ENCODE assay signal across 21 cellular contexts in the genomic region with DNA sequence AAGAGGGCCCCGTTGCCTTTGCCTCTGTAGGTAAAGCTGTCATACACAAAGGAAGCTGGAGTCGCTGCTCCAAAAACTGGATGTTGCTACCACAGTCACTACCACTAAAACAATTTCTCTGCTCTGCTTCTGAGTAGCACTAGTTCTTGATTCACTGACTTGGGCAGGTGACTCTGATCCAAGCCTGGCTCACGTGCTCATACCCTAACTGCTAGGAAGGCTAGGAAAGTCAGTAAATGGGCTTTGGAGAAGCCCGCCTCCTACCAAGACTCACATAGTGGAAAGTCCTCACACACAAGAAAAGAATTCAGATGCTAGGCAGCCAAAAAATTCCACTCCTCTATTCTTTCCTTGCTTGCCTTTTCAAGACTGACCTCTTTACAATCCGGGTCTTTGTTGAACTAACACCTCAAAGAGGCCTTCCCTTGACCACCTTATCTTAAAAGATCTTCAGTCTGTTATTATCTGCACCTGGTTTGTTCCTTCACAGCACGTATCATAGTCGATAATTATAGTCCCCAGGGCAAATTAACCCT. TPM values are rescaled to one million over a fixed set of nuclear protein-coding genes. Genes with fewer than 3 reads are reported as not detected.
DNase-seq lines count a peak whose midpoint lies in the region; ATAC-seq and TF ChIP-seq lines count a peak whose summit lies in the region.
"Had no signal": no experiment of that assay in that cellular context is flagged by ENCODE, and none has a peak within 500 bp of the region (broad histone marks: within the 10 kb centered on the region; RNA-seq: fewer than 3 reads in every experiment).

No MANE protein-coding gene starts in this region.

- H3K9ac ChIP-seq in endodermal cell (ENCODE audit: extremely low read depth, low read length, poor library complexity, severe bottlenecking) (no peak overlapping the region), trophoblast cell (ENCODE audit: low read length) (no peak overlapping the region)
- H3K9ac ChIP-seq: BLaER1 treated with 17β-estradiol and CSF1 and Interleukin-3, amounts not matched to agents 10 nM and 100 nM had no signal

- H3K36me3 ChIP-seq in endodermal cell (ENCODE audit: control insufficient read depth, insufficient read depth, low read length) = no peaks in the 10 kb centered on the region
- no peaks in the 10 kb centered on the region for H3K36me3 ChIP-seq in trophoblast cell (ENCODE audit: control insufficient read depth in 1 of 2, insufficient read depth in 2 of 2, low read length in 2 of 2)
- H3K36me3 ChIP-seq: BLaER1 treated with 17β-estradiol and CSF1 and Interleukin-3, amounts not matched to agents 10 nM and 100 nM had no signal

- H3K23ac ChIP-seq in trophoblast cell (ENCODE audit: low read length) = no peak overlapping the region

- no peak overlapping the region for H3K4me3 Mint-ChIP-seq in endodermal cell
- H3K4me3 Mint-ChIP-seq: CD8-positive, alpha-beta T cell; T-helper 1 cell treated with Interleukin-12 subunit alpha and Interleukin-12 subunit beta and Interleukin-4 antibody, amounts not matched to agents 30 μg/mL and 1 μg/mL, for 36 hours had no signal

- no peaks in the 10 kb centered on the region for H3K79me2 ChIP-seq in trophoblast cell (ENCODE audit: control insufficient read depth, insufficient read depth, low read length, poor library complexity)

- no peak overlapping the region for H3K27ac Mint-ChIP-seq in endodermal cell
- H3K27ac Mint-ChIP-seq: CD8-positive, alpha-beta T cell; T-helper 1 cell treated with Interleukin-12 subunit alpha and Interleukin-12 subunit beta and Interleukin-4 antibody, amounts not matched to agents 30 μg/mL and 1 μg/mL, for 36 hours had no signal

- 88 to 96% methylated on average over 3 to 7 of the region's 7 CpGs for WGBS in endodermal cell (ENCODE audit: insufficient coverage in 1 of 2, insufficient read length in 1 of 2), 2 experiments
- WGBS in trophoblast cell (ENCODE audit: extremely low coverage, insufficient coverage, insufficient read length) = no CpG with 5 or more reads among the region's 7 CpGs

- DNase-seq in ELF-1 (ENCODE audit: low read depth, low spot score) (peak; percentile 52), NCI-H2227 (lab: John Stamatoyannopoulos, UW; ENCODE audit: unreplicated experiment) (peak; percentile 77), endodermal cell (peak; percentile 51), trophoblast cell (peak; percentile 63 to 77), EL (no peak), GOT3 (lab: John Stamatoyannopoulos, UW) (no peak)
- DNase-seq: ACHN; CD8-positive, alpha-beta T cell; DMS53; MM.1S; NCI-H1048; NCI-H1417 treated with DMSO at 0.1 percent for 48 hours; NCI-H2029; NCI-H524 treated with DMSO at 0.1 percent for 48 hours; OCI-M1 had no signal

- H3K4me3 ChIP-seq in endodermal cell (ENCODE audit: low read length) = no peak overlapping the region
- no peak overlapping the region for H3K4me3 ChIP-seq in trophoblast cell (ENCODE audit: low read depth, low read length)
- H3K4me3 ChIP-seq: BLaER1 treated with 17β-estradiol and CSF1 and Interleukin-3, amounts not matched to agents 10 nM and 100 nM; GM12878 had no signal

- H4K91ac ChIP-seq in trophoblast cell (ENCODE audit: low read depth, low read length) = no peak overlapping the region

- H4K8ac ChIP-seq in trophoblast cell (ENCODE audit: low read depth, low read length) = no peak overlapping the region

- no peaks in the 10 kb centered on the region for H3K27me3 ChIP-seq in endodermal cell (ENCODE audit: control insufficient read depth, insufficient read depth, low read length, poor library complexity, severe bottlenecking)
- H3K27me3 ChIP-seq in trophoblast cell (ENCODE audit: insufficient read depth, low read length) = no peaks in the 10 kb centered on the region
- H3K27me3 ChIP-seq: BLaER1 treated with 17β-estradiol and CSF1 and Interleukin-3, amounts not matched to agents 10 nM and 100 nM had no signal

- H2AFZ ChIP-seq in trophoblast cell (ENCODE audit: insufficient read depth, low read length, poor library complexity) = no peak overlapping the region

- H3K27ac ChIP-seq in endodermal cell (ENCODE audit: low read depth, low read length) (no peak overlapping the region), trophoblast cell (ENCODE audit: low read depth, low read length) (no peak overlapping the region)
- H3K27ac ChIP-seq: BLaER1 treated with 17β-estradiol and CSF1 and Interleukin-3, amounts not matched to agents 10 nM and 100 nM had no signal

- H3K27me3 Mint-ChIP-seq in endodermal cell (ENCODE audit: insufficient read depth) = no peaks in the 10 kb centered on the region

- no peak overlapping the region for H3K18ac ChIP-seq in trophoblast cell (ENCODE audit: low read length)

- H3K4me1 ChIP-seq in endodermal cell (ENCODE audit: control insufficient read depth, insufficient read depth, low read length) = no peaks in the 10 kb centered on the region
- H3K4me1 ChIP-seq in trophoblast cell (ENCODE audit: control insufficient read depth in 1 of 2, insufficient read depth in 2 of 2, low read length in 2 of 2) = peaks cover 0 to 4% of the 10 kb centered on the region in 2 experiments
- H3K4me1 ChIP-seq: BLaER1 treated with 17β-estradiol and CSF1 and Interleukin-3, amounts not matched to agents 10 nM and 100 nM had no signal

- H3K9me3 ChIP-seq in endodermal cell (ENCODE audit: control insufficient read depth, low read length) (no peaks in the 10 kb centered on the region), trophoblast cell (ENCODE audit: insufficient read depth, low read depth, low read length) (no peaks in the 10 kb centered on the region)
- H3K9me3 ChIP-seq: BLaER1 treated with 17β-estradiol and CSF1 and Interleukin-3, amounts not matched to agents 10 nM and 100 nM had no signal

- no peaks in the 10 kb centered on the region for H3K36me3 Mint-ChIP-seq in endodermal cell (ENCODE audit: low read depth)
- H3K36me3 Mint-ChIP-seq: CD8-positive, alpha-beta T cell had no signal

- no peak for ATAC-seq in GM19455 (IDR thresholded peaks at IDR 0.05; ENCODE audit: unreplicated experiment)
- ATAC-seq: CD8-positive, alpha-beta T cell; GM12878; HCT116; Right ventricle myocardium inferior had no signal

- no peak for TF ChIP-seq CTCF in endodermal cell (conservative IDR thresholded peaks at IDR 0.05)

- H3K14ac ChIP-seq in trophoblast cell (ENCODE audit: low read length) = no peak overlapping the region

- H2BK12ac ChIP-seq in trophoblast cell (ENCODE audit: low read length) = no peak overlapping the region

- no peak overlapping the region for H2BK5ac ChIP-seq in trophoblast cell (ENCODE audit: low read depth, low read length, poor library complexity)

- H2BK120ac ChIP-seq in trophoblast cell (ENCODE audit: insufficient read depth, low read length, poor library complexity) = no peak overlapping the region

- H3K9me3 Mint-ChIP-seq in endodermal cell = no peaks in the 10 kb centered on the region
- H3K9me3 Mint-ChIP-seq: CD8-positive, alpha-beta T cell; T-helper 1 cell treated with Interleukin-12 subunit alpha and Interleukin-12 subunit beta and Interleukin-4 antibody, amounts not matched to agents 30 μg/mL and 1 μg/mL, for 36 hours had no signal

- no peak overlapping the region for H4K12ac ChIP-seq in trophoblast cell (ENCODE audit: low read depth, low read length)

- no peak overlapping the region for H3K4ac ChIP-seq in trophoblast cell (ENCODE audit: low read depth, low read length)

- H2AK5ac ChIP-seq in trophoblast cell (ENCODE audit: low read length) = no peak overlapping the region

- H3K79me1 ChIP-seq in trophoblast cell (ENCODE audit: low read length) = no peaks in the 10 kb centered on the region

- peaks cover 10% of the 10 kb centered on the region for H3K4me1 Mint-ChIP-seq in endodermal cell

- H3K4me2 ChIP-seq in trophoblast cell (ENCODE audit: low read length) = no peak overlapping the region
- H3K4me2 ChIP-seq: BLaER1 treated with 17β-estradiol and CSF1 and Interleukin-3, amounts not matched to agents 10 nM and 100 nM had no signal

RNA-seq across cellular contexts. Expression of a gene that starts 11.4 kb away (rescaled TPM):
- 10 to 100 TPM; 98.5 to 99.4 TPM for total RNA-seq in endodermal cell
- polyA plus RNA-seq in endodermal cell (2013, experiment 1 of 2) = 149 TPM
- polyA plus RNA-seq in endodermal cell (2013, experiment 2 of 2) = 141 TPM
- polyA plus RNA-seq in trophoblast cell (2013) = 134 and 148 TPM in 2 replicates

Comparison
In these comparisons a context has a peak if more than half of its experiments do, and no peak if none do; other contexts are left out.
1. DNase-seq: peak in ELF-1 (single experiment), NCI-H2227 (single experiment), endodermal cell (single experiment) and trophoblast cell (2 of 2); none in EL (single experiment) and GOT3 (single experiment).